ENCODE assay signal across 8 cellular contexts in the genomic region with DNA sequence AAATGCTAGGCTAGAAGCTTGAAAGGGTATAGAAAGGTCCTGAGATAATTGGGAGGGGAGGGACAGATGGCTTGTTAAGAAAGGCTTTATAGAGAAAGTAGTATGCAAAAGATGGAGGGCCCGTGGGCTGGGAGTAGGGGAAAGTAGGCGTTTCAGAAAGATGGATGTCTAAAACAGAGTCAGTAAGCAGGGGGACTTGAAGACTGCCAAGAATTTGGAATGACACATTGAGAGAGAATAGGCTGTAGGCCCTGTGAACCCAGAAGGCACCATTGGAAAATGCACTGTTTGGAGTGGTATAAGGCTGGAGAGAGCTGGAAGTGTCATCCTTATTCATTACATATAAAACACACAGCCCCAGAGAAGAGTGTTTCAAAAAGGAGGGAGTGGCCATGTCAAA. TPM values are rescaled to one million over a fixed set of nuclear protein-coding genes. Genes with fewer than 3 reads are reported as not detected.
DNase-seq lines count a peak whose midpoint lies in the region; ATAC-seq and TF ChIP-seq lines count a peak whose summit lies in the region.

No MANE protein-coding gene starts in this region.

- peak overlapping the region; percentile 72 for H3K4me2 ChIP-seq in OCI-LY3 (ENCODE audit: low read length)

- DNase-seq in NCI-H524 (lab: John Stamatoyannopoulos, UW) (peak; percentile 52 to 60), NCI-H524 treated with DMSO at 0.1 percent for 48 hours (lab: John Stamatoyannopoulos, UW) (no peak), colonic mucosa (no peak), activated gamma-delta T cell (lab: John Stamatoyannopoulos, UW) (no peak)

- no peak for TF ChIP-seq CTCF in OCI-LY3 (IDR thresholded peaks at IDR 0.05; ENCODE audit: low read depth, low read length)
- no peak for TF ChIP-seq CTCF in colonic mucosa (IDR thresholded peaks at IDR 0.05)

- H3K79me2 ChIP-seq in OCI-LY3 (ENCODE audit: low read length), result peaks cover 72% of the 10 kb centered on the region

- peak overlapping the region; percentile 85 for H3K4me3 ChIP-seq in OCI-LY3 (ENCODE audit: low read length)
- peak overlapping the region; percentile 89 for H3K4me3 ChIP-seq in colonic mucosa
- peak overlapping the region; percentile 88 to 99 for H3K4me3 ChIP-seq in mucosa of rectum (ENCODE audit: low read length in 2 of 2)

- H3K9ac ChIP-seq in OCI-LY3 (ENCODE audit: low read length), result peak overlapping the region; percentile 88
- peak overlapping the region; percentile 93 to 98 for H3K9ac ChIP-seq in colonic mucosa (ENCODE audit: low read depth in 2 of 2, low read length in 2 of 2)
- peak overlapping the region; percentile 79 to 95 for H3K9ac ChIP-seq in mucosa of rectum (ENCODE audit: low read depth in 1 of 2, low read length in 2 of 2)

- no peak for ATAC-seq in GM18511 (IDR thresholded peaks at IDR 0.05; ENCODE audit: unreplicated experiment)
- ATAC-seq in HG02759 (IDR thresholded peaks at IDR 0.05; ENCODE audit: unreplicated experiment), result no peak

- H2AFZ ChIP-seq in OCI-LY3 (ENCODE audit: low read depth, low read length), result no peak overlapping the region

- H3K36me3 ChIP-seq in OCI-LY3 (replicated peaks; ENCODE audit: low read depth, low read length), result peaks cover 26% of the 10 kb centered on the region
- peaks cover 7% of the 10 kb centered on the region for H3K36me3 ChIP-seq in colonic mucosa
- peaks cover 16 to 18% of the 10 kb centered on the region in 2 donors for H3K36me3 ChIP-seq in mucosa of rectum (ENCODE audit: control insufficient read depth in 2 of 2, insufficient read depth in 2 of 2, low read length in 2 of 2)

- peaks cover 8% of the 10 kb centered on the region; the same call in 1 of the 2 replicates for H4K20me1 ChIP-seq in OCI-LY3 (ENCODE audit: insufficient read depth, low read length)

- H3K27ac ChIP-seq in OCI-LY3 (ENCODE audit: low read length) (no peak overlapping the region; the same call in 1 of the 2 replicates), colonic mucosa (peak overlapping the region; percentile 94), mucosa of rectum (ENCODE audit: low read depth in 2 of 2, low read length in 2 of 2) (no peak overlapping the region)

- H3K4me1 ChIP-seq in OCI-LY3 (ENCODE audit: low read length) (peaks cover 24% of the 10 kb centered on the region), colonic mucosa (peaks cover 9% of the 10 kb centered on the region), mucosa of rectum (ENCODE audit: control insufficient read depth in 2 of 2, insufficient read depth in 2 of 2, low read length in 2 of 2) (peaks cover 22% of the 10 kb centered on the region in 2 donors)

- H3K9me3 ChIP-seq in OCI-LY3 (ENCODE audit: insufficient read depth, low read length) (no peaks in the 10 kb centered on the region), colonic mucosa (no peaks in the 10 kb centered on the region), mucosa of rectum (ENCODE audit: control insufficient read depth in 2 of 2, low read length in 2 of 2) (no peaks in the 10 kb centered on the region)

- H3K27me3 ChIP-seq in OCI-LY3 (ENCODE audit: low read depth, low read length) (no peaks in the 10 kb centered on the region), colonic mucosa (no peaks in the 10 kb centered on the region), mucosa of rectum (ENCODE audit: control insufficient read depth in 2 of 2, insufficient read depth in 2 of 2, low read length in 2 of 2) (no peaks in the 10 kb centered on the region)

- intact Hi-C loops in colonic mucosa (cut with DNase I), result no loop called here

RNA-seq across cellular contexts. Expression of gene PSMG2, which starts 0.9 kb away (rescaled TPM):
- total RNA-seq in colonic mucosa, result 10 to 100 TPM; 75.4 to 87.3 TPM

RNA-seq across cellular contexts. Expression of gene CEP76, which starts 1.2 kb away (rescaled TPM):
- total RNA-seq in colonic mucosa, result 10 to 100 TPM in 1 of 2 donors, 1 to 10 TPM in 1; 4.7 to 10.7 TPM

RNA-seq across cellular contexts. Expression of gene SPIRE1, which starts 45.8 kb away (rescaled TPM):
- total RNA-seq in colonic mucosa, result 1 to 10 TPM; 2.7 to 9.0 TPM

Comparison
In these comparisons a context has a peak if more than half of its experiments do, and no peak if none do; other contexts are left out.
1. DNase-seq: peak in NCI-H524 (2 of 2); none in NCI-H524 treated with DMSO at 0.1 percent for 48 hours (single experiment), colonic mucosa (single experiment) and activated gamma-delta T cell (single experiment).
2. Peak in every context shown above with its lines, with median percentiles within 50 percentile points of each other: H3K4me3 ChIP-seq and H3K9ac ChIP-seq.